ENCODE assay signal across 1 cellular context in genomic region chr16:46973457-46974324, GRCh38.
TF ChIP-seq lines count a peak whose summit lies in the region.

Gene DNAJA2, minus strand, starts transcription at chr16:46973674. Its CDS starts 102 bp downstream, at chr16:46973572.

TF ChIP-seq in HepG2, 621 proteins besides CTCF, POLR2A, EP300 and RAD21 (continued from another document and continues in another):
- TF ChIP-seq ARID5B (CRISPR knock-in tag; IDR thresholded peaks at IDR 0.05): peak; percentile 63
- TF ChIP-seq FOSL2 (CRISPR knock-in tag; IDR thresholded peaks at IDR 0.05): peak; percentile 45
- TF ChIP-seq ZNF883 (CRISPR knock-in tag; IDR thresholded peaks at IDR 0.05; ENCODE audit: not compliant biosample characterization): peak; percentile 93
- TF ChIP-seq ZFP36 (IDR thresholded peaks at IDR 0.05; ENCODE audit: borderline replicate concordance, low read depth, low read length, partially characterized antibody): no peak
- TF ChIP-seq ZBTB40 (IDR thresholded peaks at IDR 0.05): no peak
- TF ChIP-seq ZBTB40 (CRISPR knock-in tag; IDR thresholded peaks at IDR 0.05): peak; percentile 90
- TF ChIP-seq ATF7 (IDR thresholded peaks at IDR 0.05): no peak
- no peak; the same call in 1 of the 2 replicates for TF ChIP-seq ATF7 (CRISPR knock-in tag; IDR thresholded peaks at IDR 0.05)
- TF ChIP-seq SNAI1 (CRISPR knock-in tag; IDR thresholded peaks at IDR 0.05; ENCODE audit: borderline replicate concordance): peak; percentile 90; the same call in 1 of the 2 replicates
- peak; percentile 84 for TF ChIP-seq MED1 (CRISPR knock-in tag; IDR thresholded peaks at IDR 0.05)
- TF ChIP-seq AHR (CRISPR knock-in tag; IDR thresholded peaks at IDR 0.05): peak; percentile 65; the same call in 1 of the 2 replicates
- peak; percentile 91; the same call in 1 of the 2 replicates for TF ChIP-seq NR1H2 (CRISPR knock-in tag; IDR thresholded peaks at IDR 0.05; ENCODE audit: borderline replicate concordance, low read depth)
- peak; percentile 68 for TF ChIP-seq POGZ (CRISPR knock-in tag; IDR thresholded peaks at IDR 0.05)
- TF ChIP-seq ZNF382 (CRISPR knock-in tag; IDR thresholded peaks at IDR 0.05; ENCODE audit: borderline replicate concordance): no peak
- TF ChIP-seq CHCHD3 (CRISPR knock-in tag; IDR thresholded peaks at IDR 0.05): peak; percentile 64; the same call in 1 of the 2 replicates
- peak; percentile 76; the same call in 1 of the 2 replicates for TF ChIP-seq ZMYM3 (CRISPR knock-in tag; IDR thresholded peaks at IDR 0.05)
- TF ChIP-seq ZNF549 (CRISPR knock-in tag; IDR thresholded peaks at IDR 0.05): peak; percentile 87; the same call in 1 of the 2 replicates
- TF ChIP-seq, protein P1, sequence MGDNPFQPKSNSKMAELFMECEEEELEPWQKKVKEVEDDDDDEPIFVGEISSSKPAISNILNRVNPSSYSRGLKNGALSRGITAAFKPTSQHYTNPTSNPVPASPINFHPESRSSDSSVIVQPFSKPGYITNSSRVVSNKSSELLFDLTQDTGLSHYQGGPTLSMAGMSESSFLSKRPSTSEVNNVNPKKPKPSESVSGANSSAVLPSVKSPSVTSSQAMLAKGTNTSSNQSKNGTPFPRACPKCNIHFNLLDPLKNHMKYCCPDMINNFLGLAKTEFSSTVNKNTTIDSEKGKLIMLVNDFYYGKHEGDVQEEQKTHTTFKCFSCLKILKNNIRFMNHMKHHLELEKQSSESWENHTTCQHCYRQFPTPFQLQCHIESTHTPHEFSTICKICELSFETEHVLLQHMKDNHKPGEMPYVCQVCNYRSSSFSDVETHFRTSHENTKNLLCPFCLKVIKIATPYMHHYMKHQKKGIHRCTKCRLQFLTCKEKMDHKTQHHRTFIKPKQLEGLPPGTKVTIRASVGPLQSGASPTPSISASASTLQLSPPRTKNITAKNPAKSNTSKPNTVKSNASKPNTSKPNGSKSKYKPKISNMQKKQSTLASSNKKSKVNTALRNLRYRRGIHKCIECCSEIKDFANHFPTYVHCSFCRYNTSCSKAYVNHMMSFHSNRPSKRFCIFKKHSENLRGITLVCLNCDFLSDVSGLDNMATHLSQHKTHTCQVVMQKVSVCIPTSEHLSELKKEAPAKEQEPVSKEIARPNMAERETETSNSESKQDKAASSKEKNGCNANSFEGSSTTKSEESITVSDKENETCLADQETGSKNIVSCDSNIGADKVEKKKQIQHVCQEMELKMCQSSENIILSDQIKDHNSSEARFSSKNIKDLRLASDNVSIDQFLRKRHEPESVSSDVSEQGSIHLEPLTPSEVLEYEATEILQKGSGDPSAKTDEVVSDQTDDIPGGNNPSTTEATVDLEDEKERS (CRISPR knock-in tag; IDR thresholded peaks at IDR 0.05): peak; percentile 62; the same call in 1 of the 2 replicates
- TF ChIP-seq CENPT (CRISPR knock-in tag; IDR thresholded peaks at IDR 0.05; ENCODE audit: low read depth): no peak
- TF ChIP-seq ZNF451 (CRISPR knock-in tag; IDR thresholded peaks at IDR 0.05): no peak; the same call in 1 of the 2 replicates
- no peak; the same call in 1 of the 2 replicates for TF ChIP-seq ZNF556 (CRISPR knock-in tag; IDR thresholded peaks at IDR 0.05; ENCODE audit: borderline replicate concordance)
- TF ChIP-seq EHMT2 (IDR thresholded peaks at IDR 0.05; ENCODE audit: borderline replicate concordance, low read depth, low read length): no peak
- peak; percentile 83; the same call in 1 of the 2 replicates for TF ChIP-seq KLF9 (CRISPR knock-in tag; IDR thresholded peaks at IDR 0.05; ENCODE audit: low read depth)
- no peak for TF ChIP-seq ZNF326 (CRISPR knock-in tag; IDR thresholded peaks at IDR 0.05; ENCODE audit: borderline replicate concordance)
- no peak for TF ChIP-seq MAFK (conservative IDR thresholded peaks at IDR 0.05 in 1 of 2, IDR thresholded peaks at IDR 0.05 in 1 of 2; ENCODE audit: low read length in 2 of 2)
- peak; percentile 43; the same call in 1 of the 2 replicates for TF ChIP-seq NR2F2 (IDR thresholded peaks at IDR 0.05; ENCODE audit: borderline replicate concordance, low read depth)
- TF ChIP-seq GRHL1 (CRISPR knock-in tag; conservative IDR thresholded peaks at IDR 0.05): no peak
- TF ChIP-seq ZSCAN29 (CRISPR knock-in tag; conservative IDR thresholded peaks at IDR 0.05): no peak
- TF ChIP-seq, protein P2, sequence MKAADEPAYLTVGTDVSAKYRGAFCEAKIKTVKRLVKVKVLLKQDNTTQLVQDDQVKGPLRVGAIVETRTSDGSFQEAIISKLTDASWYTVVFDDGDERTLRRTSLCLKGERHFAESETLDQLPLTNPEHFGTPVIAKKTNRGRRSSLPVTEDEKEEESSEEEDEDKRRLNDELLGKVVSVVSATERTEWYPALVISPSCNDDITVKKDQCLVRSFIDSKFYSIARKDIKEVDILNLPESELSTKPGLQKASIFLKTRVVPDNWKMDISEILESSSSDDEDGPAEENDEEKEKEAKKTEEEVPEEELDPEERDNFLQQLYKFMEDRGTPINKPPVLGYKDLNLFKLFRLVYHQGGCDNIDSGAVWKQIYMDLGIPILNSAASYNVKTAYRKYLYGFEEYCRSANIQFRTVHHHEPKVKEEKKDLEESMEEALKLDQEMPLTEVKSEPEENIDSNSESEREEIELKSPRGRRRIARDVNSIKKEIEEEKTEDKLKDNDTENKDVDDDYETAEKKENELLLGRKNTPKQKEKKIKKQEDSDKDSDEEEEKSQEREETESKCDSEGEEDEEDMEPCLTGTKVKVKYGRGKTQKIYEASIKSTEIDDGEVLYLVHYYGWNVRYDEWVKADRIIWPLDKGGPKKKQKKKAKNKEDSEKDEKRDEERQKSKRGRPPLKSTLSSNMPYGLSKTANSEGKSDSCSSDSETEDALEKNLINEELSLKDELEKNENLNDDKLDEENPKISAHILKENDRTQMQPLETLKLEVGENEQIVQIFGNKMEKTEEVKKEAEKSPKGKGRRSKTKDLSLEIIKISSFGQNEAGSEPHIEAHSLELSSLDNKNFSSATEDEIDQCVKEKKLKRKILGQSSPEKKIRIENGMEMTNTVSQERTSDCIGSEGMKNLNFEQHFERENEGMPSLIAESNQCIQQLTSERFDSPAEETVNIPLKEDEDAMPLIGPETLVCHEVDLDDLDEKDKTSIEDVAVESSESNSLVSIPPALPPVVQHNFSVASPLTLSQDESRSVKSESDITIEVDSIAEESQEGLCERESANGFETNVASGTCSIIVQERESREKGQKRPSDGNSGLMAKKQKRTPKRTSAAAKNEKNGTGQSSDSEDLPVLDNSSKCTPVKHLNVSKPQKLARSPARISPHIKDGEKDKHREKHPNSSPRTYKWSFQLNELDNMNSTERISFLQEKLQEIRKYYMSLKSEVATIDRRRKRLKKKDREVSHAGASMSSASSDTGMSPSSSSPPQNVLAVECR (CRISPR knock-in tag; IDR thresholded peaks at IDR 0.05; ENCODE audit: borderline replicate concordance): peak; percentile 92
- 0 out of 2 replicates have a peak, but pooled peaks have one; percentile 56 for TF ChIP-seq ZNF205 (CRISPR knock-in tag; IDR thresholded peaks at IDR 0.05)
- no peak for TF ChIP-seq NR3C1 (CRISPR knock-in tag; IDR thresholded peaks at IDR 0.05)
- TF ChIP-seq MBNL3 (CRISPR knock-in tag; conservative IDR thresholded peaks at IDR 0.05): no peak
- peak; percentile 96 for TF ChIP-seq ZNF773 (CRISPR knock-in tag; IDR thresholded peaks at IDR 0.05; ENCODE audit: borderline replicate concordance)
- no peak for TF ChIP-seq U2AF1 (optimal IDR thresholded peaks at IDR 0.05; ENCODE audit: low read depth, low read length)
- TF ChIP-seq ZNF724P (CRISPR knock-in tag; IDR thresholded peaks at IDR 0.05; ENCODE audit: borderline replicate concordance): 0 out of 2 replicates have a peak, but pooled peaks have one; percentile 59
- peak; percentile 65 for TF ChIP-seq ZSCAN25 (CRISPR knock-in tag; IDR thresholded peaks at IDR 0.05)
- peak; percentile 94 for TF ChIP-seq ZNF580 (CRISPR knock-in tag; IDR thresholded peaks at IDR 0.05; ENCODE audit: borderline replicate concordance, low read depth)
- 0 out of 2 replicates have a peak, but pooled peaks have one; percentile 32 for TF ChIP-seq ZNF337 (CRISPR knock-in tag; IDR thresholded peaks at IDR 0.05; ENCODE audit: borderline replicate concordance, low read depth)
